Comparison of ENCODE assay signal across 23 cellular contexts in genomic region chr2:142307086-142307485, GRCh38.
"Had no signal": no experiment of that assay in that cellular context is flagged by ENCODE, and none has a peak within 500 bp of the region (broad histone marks: within the 10 kb centered on the region; RNA-seq: fewer than 3 reads in every experiment).

No MANE protein-coding gene starts in this region.

- H3K27me3 Mint-ChIP-seq: naive B cell; stimulated activated memory B cell treated with anti-CD40 and anti-IgM and Interleukin-4, amounts not matched to agents 10 μg/mL and 1 μg/mL and 100 μg/mL, for 72 hours; stimulated activated naive CD8-positive, alpha-beta T cell treated with anti-CD3 and anti-CD28 coated beads, Interleukin-15, Interleukin-2, amounts not matched to agents 100 ng/mL and 50 ng/mL, for 24 hours had no signal

- H3K4me1 Mint-ChIP-seq: immature natural killer cell; naive B cell; nephron progenitor cell; stimulated activated memory B cell treated with anti-CD40 and anti-IgM and Interleukin-4, amounts not matched to agents 10 μg/mL and 1 μg/mL and 100 μg/mL, for 72 hours had no signal

- ATAC-seq: gastroesophageal sphincter; left cardiac atrium; lower lobe of right lung; stimulated activated memory B cell treated with anti-CD40 and anti-IgM and Interleukin-4, amounts not matched to agents 10 μg/mL and 1 μg/mL and 100 μg/mL, for 72 hours had no signal

- H3K27ac ChIP-seq: dorsolateral prefrontal cortex, esophagus muscularis mucosa, gastroesophageal sphincter, left ventricle myocardium inferior, lower lobe of right lung, neutrophil, right atrium auricular region, tibial artery, upper lobe of left lung, uterus had no signal

- H3K4me1 ChIP-seq: esophagus muscularis mucosa, gastroesophageal sphincter, left ventricle myocardium inferior, lower lobe of right lung, right atrium auricular region, tibial artery, upper lobe of left lung, uterus had no signal

- H3K4me3 ChIP-seq: dorsolateral prefrontal cortex, esophagus muscularis mucosa, gastroesophageal sphincter, left ventricle myocardium inferior, lower lobe of right lung, right atrium auricular region, tibial artery, upper lobe of left lung, uterus had no signal

- H3K36me3 ChIP-seq: esophagus muscularis mucosa, gastroesophageal sphincter, left ventricle myocardium inferior, lower lobe of right lung, neutrophil, right atrium auricular region, tibial artery, upper lobe of left lung, uterus had no signal

- H3K36me3 Mint-ChIP-seq: stimulated activated memory B cell treated with anti-CD40 and anti-IgM and Interleukin-4, amounts not matched to agents 10 μg/mL and 1 μg/mL and 100 μg/mL, for 72 hours had no signal

- H3K9me3 ChIP-seq: esophagus muscularis mucosa, gastroesophageal sphincter, lower lobe of right lung, neutrophil, right atrium auricular region, uterus had no signal

- H3K4me3 Mint-ChIP-seq: immature natural killer cell; naive B cell; nephron progenitor cell; stimulated activated memory B cell treated with anti-CD40 and anti-IgM and Interleukin-4, amounts not matched to agents 10 μg/mL and 1 μg/mL and 100 μg/mL, for 72 hours; stimulated activated naive CD8-positive, alpha-beta T cell treated with anti-CD3 and anti-CD28 coated beads, Interleukin-15, Interleukin-2, amounts not matched to agents 100 ng/mL and 50 ng/mL, for 24 hours had no signal

- H3K27ac Mint-ChIP-seq: immature natural killer cell; naive B cell; nephron progenitor cell; stimulated activated memory B cell treated with anti-CD40 and anti-IgM and Interleukin-4, amounts not matched to agents 10 μg/mL and 1 μg/mL and 100 μg/mL, for 72 hours; stimulated activated naive CD8-positive, alpha-beta T cell treated with anti-CD3 and anti-CD28 coated beads, Interleukin-15, Interleukin-2, amounts not matched to agents 100 ng/mL and 50 ng/mL, for 24 hours had no signal

- DNase-seq: cortex of kidney; dorsolateral prefrontal cortex; effector CD8-positive, alpha-beta T cell; immature natural killer cell; left cardiac atrium; left ventricle myocardium inferior; lower lobe of right lung; mesendoderm; naive B cell; nephron progenitor cell; posterior cingulate gyrus; stimulated activated CD4-positive, alpha-beta T cell treated with anti-CD3 and anti-CD28 coated beads, Interleukin-15, amount 100 ng/mL, for 24 hours; stimulated activated CD4-positive, alpha-beta T cell treated with anti-CD3 and anti-CD28 coated beads, Interleukin-1b, Interleukin-23, amount 100 ng/mL, for 48 hours; stimulated activated CD4-positive, alpha-beta T cell treated with anti-CD3 and anti-CD28 coated beads, Interleukin-4, amount 100 ng/mL, for 24 hours; tibial artery; upper lobe of left lung; uterus had no signal

- H3K27me3 ChIP-seq: dorsolateral prefrontal cortex, esophagus muscularis mucosa, gastroesophageal sphincter, neutrophil, right atrium auricular region, tibial artery, upper lobe of left lung, uterus had no signal
